35 cellular contexts compared by ENCODE assay signal in the genomic region with DNA sequence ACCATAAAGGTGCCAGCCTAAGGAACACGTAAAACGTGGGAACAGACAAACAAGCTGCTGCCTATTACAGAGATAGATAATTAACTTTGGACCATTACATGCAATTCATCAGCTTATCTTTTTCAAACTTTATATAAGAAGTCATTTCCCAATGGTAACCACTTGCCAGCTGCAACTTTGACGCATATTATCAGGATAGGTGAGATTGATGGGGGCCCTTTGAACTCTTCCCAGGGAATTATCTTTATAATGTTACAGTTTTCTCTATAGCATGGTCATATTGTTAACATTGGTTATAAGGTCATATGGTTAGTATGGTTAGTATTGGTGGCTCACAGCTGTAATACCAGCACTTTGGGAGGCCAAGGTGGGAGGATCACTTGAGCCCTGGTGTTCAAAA.
"Had no signal": no experiment of that assay in that cellular context is flagged by ENCODE, and none has a peak within 500 bp of the region (broad histone marks: within the 10 kb centered on the region; RNA-seq: fewer than 3 reads in every experiment).

No MANE protein-coding gene starts in this region.

- H3K4me3 ChIP-seq: MG63 had no signal

- H3K27ac ChIP-seq: KMS-11 had no signal

- H3K36me3 ChIP-seq: MG63 had no signal

- DNase-seq: Karpas-422, Kasumi-1, KG1, MG63, MM.1S, MV-4-11, NCI-H1048, NCI-H1092, NCI-H1092 treated with DMSO at 0.1 percent for 48 hours, NCI-H1105, NCI-H1105 treated with DMSO at 0.1 percent for 48 hours, NCI-H1417, NCI-H1417 treated with DMSO at 0.1 percent for 48 hours, NCI-H1436, NCI-H1436 treated with DMSO at 0.1 percent for 48 hours, NCI-H146, NCI-H1694, NCI-H1694 treated with DMSO at 0.1 percent for 48 hours, NCI-H187, NCI-H187 treated with DMSO at 0.1 percent for 48 hours, NCI-H1930, NCI-H2029, NCI-H2029 treated with DMSO at 0.1 percent for 48 hours, NCI-H2081, NCI-H2081 treated with DMSO at 0.1 percent for 48 hours, NCI-H2107, NCI-H2171, NCI-H2171 treated with DMSO at 0.1 percent for 48 hours, NCI-H2227 treated with DMSO at 0.1 percent for 48 hours, NCI-H226, NCI-H345, NCI-H446, NCI-H446 treated with DMSO at 0.1 percent for 48 hours, NCI-H510A had no signal

- H3K9me3 ChIP-seq: MG63 had no signal

- H3K27me3 ChIP-seq: MG63 had no signal
